1 cellular context compared by ENCODE assay signal in the genomic region with DNA sequence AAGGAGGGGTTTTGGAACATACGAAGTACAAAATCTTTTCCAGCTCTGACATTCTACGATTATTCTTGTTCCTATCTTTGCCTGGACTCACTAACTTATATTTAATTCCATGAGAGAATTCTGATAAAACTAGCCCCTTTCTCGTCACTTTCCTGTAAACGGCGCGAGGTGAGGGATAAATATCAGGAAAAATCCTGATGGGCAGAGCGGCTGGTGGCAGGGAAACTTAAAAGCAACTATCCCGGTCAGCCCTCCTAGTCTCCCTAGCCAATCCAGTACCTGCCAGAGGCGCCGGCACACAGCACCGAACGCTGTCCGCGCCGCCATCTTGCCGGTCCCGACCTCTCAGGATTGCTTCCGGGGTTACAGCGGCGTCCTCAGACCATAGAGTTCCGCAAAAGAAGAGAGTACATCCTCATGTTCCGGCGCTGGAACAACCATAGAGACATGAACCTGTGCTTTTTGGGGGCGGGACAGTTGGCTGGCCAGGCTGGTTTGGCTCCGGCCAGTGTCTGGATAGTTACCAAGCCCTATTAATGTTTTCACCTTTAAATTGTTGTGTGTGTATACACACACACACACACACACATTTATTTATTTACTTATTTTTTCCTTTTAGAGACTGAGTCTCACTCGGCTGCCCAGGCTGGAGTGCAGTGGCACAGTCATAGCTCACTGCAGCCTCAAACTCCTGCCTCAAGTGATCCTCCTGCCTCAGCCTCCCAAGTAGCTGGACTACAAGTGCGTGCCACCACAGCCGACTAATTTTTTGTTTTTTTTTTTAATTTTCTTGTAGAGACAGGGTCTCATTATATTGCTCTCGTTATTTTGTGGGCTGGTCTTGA.
TF ChIP-seq lines count a peak whose summit lies in the region.

A gene (minus strand): TSS at position 339 of the 845 bp plus-strand sequence. CDS start 12 bp downstream, at position 327.

TF ChIP-seq in HEK293, 187 proteins besides CTCF, POLR2A, EP300 and RAD21 (continued from another document and continues in another):
- TF ChIP-seq, protein P1, sequence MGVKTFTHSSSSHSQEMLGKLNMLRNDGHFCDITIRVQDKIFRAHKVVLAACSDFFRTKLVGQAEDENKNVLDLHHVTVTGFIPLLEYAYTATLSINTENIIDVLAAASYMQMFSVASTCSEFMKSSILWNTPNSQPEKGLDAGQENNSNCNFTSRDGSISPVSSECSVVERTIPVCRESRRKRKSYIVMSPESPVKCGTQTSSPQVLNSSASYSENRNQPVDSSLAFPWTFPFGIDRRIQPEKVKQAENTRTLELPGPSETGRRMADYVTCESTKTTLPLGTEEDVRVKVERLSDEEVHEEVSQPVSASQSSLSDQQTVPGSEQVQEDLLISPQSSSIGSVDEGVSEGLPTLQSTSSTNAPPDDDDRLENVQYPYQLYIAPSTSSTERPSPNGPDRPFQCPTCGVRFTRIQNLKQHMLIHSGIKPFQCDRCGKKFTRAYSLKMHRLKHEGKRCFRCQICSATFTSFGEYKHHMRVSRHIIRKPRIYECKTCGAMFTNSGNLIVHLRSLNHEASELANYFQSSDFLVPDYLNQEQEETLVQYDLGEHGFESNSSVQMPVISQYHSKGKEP (tag by site-specific recombination; IDR thresholded peaks at IDR 0.05), result peak; percentile 43; the same call in 1 of the 2 replicates
- TF ChIP-seq, protein P2, sequence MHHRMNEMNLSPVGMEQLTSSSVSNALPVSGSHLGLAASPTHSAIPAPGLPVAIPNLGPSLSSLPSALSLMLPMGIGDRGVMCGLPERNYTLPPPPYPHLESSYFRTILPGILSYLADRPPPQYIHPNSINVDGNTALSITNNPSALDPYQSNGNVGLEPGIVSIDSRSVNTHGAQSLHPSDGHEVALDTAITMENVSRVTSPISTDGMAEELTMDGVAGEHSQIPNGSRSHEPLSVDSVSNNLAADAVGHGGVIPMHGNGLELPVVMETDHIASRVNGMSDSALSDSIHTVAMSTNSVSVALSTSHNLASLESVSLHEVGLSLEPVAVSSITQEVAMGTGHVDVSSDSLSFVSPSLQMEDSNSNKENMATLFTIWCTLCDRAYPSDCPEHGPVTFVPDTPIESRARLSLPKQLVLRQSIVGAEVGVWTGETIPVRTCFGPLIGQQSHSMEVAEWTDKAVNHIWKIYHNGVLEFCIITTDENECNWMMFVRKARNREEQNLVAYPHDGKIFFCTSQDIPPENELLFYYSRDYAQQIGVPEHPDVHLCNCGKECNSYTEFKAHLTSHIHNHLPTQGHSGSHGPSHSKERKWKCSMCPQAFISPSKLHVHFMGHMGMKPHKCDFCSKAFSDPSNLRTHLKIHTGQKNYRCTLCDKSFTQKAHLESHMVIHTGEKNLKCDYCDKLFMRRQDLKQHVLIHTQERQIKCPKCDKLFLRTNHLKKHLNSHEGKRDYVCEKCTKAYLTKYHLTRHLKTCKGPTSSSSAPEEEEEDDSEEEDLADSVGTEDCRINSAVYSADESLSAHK (tag by site-specific recombination; IDR thresholded peaks at IDR 0.05), result no peak
- TF ChIP-seq, protein P3, sequence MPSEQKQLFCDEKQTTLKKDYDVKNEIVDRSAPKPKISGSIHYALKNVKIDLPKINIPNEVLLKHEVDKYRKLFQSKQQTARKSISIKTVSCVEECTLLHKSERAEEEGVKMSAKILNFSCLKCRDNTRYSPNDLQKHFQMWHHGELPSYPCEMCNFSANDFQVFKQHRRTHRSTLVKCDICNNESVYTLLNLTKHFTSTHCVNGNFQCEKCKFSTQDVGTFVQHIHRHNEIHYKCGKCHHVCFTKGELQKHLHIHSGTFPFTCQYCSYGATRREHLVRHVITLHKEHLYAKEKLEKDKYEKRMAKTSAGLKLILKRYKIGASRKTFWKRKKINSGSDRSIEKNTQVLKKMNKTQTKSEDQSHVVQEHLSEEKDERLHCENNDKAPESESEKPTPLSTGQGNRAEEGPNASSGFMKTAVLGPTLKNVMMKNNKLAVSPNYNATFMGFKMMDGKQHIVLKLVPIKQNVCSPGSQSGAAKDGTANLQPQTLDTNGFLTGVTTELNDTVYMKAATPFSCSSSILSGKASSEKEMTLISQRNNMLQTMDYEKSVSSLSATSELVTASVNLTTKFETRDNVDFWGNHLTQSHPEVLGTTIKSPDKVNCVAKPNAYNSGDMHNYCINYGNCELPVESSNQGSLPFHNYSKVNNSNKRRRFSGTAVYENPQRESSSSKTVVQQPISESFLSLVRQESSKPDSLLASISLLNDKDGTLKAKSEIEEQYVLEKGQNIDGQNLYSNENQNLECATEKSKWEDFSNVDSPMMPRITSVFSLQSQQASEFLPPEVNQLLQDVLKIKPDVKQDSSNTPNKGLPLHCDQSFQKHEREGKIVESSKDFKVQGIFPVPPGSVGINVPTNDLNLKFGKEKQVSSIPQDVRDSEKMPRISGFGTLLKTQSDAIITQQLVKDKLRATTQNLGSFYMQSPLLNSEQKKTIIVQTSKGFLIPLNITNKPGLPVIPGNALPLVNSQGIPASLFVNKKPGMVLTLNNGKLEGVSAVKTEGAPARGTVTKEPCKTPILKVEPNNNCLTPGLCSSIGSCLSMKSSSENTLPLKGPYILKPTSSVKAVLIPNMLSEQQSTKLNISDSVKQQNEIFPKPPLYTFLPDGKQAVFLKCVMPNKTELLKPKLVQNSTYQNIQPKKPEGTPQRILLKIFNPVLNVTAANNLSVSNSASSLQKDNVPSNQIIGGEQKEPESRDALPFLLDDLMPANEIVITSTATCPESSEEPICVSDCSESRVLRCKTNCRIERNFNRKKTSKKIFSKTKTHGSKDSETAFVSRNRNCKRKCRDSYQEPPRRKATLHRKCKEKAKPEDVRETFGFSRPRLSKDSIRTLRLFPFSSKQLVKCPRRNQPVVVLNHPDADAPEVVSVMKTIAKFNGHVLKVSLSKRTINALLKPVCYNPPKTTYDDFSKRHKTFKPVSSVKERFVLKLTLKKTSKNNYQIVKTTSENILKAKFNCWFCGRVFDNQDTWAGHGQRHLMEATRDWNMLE (tag by site-specific recombination; conservative IDR thresholded peaks at IDR 0.05; ENCODE audit: low read depth), result peak; percentile 99
- TF ChIP-seq ZNF341 (tag by site-specific recombination; IDR thresholded peaks at IDR 0.05; ENCODE audit: low read depth), result peak; percentile 8; the same call in 1 of the 2 replicates
- peak; percentile 67; the same call in 1 of the 2 replicates for TF ChIP-seq ZNF558 (tag by site-specific recombination; IDR thresholded peaks at IDR 0.05)
- TF ChIP-seq ZNF335 (tag by site-specific recombination; conservative IDR thresholded peaks at IDR 0.05), result peak; percentile 94
- no peak for TF ChIP-seq ZNF292 (tag by site-specific recombination; IDR thresholded peaks at IDR 0.05; ENCODE audit: borderline replicate concordance, low read depth)
- TF ChIP-seq, protein P4, sequence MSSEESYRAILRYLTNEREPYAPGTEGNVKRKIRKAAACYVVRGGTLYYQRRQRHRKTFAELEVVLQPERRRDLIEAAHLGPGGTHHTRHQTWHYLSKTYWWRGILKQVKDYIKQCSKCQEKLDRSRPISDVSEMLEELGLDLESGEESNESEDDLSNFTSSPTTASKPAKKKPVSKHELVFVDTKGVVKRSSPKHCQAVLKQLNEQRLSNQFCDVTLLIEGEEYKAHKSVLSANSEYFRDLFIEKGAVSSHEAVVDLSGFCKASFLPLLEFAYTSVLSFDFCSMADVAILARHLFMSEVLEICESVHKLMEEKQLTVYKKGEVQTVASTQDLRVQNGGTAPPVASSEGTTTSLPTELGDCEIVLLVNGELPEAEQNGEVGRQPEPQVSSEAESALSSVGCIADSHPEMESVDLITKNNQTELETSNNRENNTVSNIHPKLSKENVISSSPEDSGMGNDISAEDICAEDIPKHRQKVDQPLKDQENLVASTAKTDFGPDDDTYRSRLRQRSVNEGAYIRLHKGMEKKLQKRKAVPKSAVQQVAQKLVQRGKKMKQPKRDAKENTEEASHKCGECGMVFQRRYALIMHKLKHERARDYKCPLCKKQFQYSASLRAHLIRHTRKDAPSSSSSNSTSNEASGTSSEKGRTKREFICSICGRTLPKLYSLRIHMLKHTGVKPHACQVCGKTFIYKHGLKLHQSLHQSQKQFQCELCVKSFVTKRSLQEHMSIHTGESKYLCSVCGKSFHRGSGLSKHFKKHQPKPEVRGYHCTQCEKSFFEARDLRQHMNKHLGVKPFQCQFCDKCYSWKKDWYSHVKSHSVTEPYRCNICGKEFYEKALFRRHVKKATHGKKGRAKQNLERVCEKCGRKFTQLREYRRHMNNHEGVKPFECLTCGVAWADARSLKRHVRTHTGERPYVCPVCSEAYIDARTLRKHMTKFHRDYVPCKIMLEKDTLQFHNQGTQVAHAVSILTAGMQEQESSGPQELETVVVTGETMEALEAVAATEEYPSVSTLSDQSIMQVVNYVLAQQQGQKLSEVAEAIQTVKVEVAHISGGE (tag by site-specific recombination; conservative IDR thresholded peaks at IDR 0.05; ENCODE audit: low read depth), result peak; percentile 94
- peak; percentile 65 for TF ChIP-seq ZSCAN30 (tag by site-specific recombination; IDR thresholded peaks at IDR 0.05)
- peak; percentile 92 for TF ChIP-seq ZNF600 (tag by site-specific recombination; IDR thresholded peaks at IDR 0.05)
- TF ChIP-seq ZNF837 (tag by site-specific recombination; IDR thresholded peaks at IDR 0.05), result no peak
- TF ChIP-seq HOXD13 (CRISPR knock-in tag; IDR thresholded peaks at IDR 0.05; ENCODE audit: borderline replicate concordance), result no peak
- TF ChIP-seq MZF1 (tag by site-specific recombination; IDR thresholded peaks at IDR 0.05; ENCODE audit: borderline replicate concordance), result no peak
- peak; percentile 68 for TF ChIP-seq ZXDB (tag by site-specific recombination; IDR thresholded peaks at IDR 0.05)
- TF ChIP-seq ZBTB17 (tag by site-specific recombination; IDR thresholded peaks at IDR 0.05), result peak; percentile 75
- TF ChIP-seq, protein P5, sequence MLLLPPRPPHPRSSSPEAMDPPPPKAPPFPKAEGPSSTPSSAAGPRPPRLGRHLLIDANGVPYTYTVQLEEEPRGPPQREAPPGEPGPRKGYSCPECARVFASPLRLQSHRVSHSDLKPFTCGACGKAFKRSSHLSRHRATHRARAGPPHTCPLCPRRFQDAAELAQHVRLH (tag by site-specific recombination; IDR thresholded peaks at IDR 0.05), result peak; percentile 87
- no peak for TF ChIP-seq SALL2 (tag by site-specific recombination; IDR thresholded peaks at IDR 0.05; ENCODE audit: borderline replicate concordance)
- no peak for TF ChIP-seq ZNF791 (tag by site-specific recombination; IDR thresholded peaks at IDR 0.05)
- TF ChIP-seq, protein P6, sequence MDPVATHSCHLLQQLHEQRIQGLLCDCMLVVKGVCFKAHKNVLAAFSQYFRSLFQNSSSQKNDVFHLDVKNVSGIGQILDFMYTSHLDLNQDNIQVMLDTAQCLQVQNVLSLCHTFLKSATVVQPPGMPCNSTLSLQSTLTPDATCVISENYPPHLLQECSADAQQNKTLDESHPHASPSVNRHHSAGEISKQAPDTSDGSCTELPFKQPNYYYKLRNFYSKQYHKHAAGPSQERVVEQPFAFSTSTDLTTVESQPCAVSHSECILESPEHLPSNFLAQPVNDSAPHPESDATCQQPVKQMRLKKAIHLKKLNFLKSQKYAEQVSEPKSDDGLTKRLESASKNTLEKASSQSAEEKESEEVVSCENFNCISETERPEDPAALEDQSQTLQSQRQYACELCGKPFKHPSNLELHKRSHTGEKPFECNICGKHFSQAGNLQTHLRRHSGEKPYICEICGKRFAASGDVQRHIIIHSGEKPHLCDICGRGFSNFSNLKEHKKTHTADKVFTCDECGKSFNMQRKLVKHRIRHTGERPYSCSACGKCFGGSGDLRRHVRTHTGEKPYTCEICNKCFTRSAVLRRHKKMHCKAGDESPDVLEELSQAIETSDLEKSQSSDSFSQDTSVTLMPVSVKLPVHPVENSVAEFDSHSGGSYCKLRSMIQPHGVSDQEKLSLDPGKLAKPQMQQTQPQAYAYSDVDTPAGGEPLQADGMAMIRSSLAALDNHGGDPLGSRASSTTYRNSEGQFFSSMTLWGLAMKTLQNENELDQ (tag by site-specific recombination; IDR thresholded peaks at IDR 0.05; ENCODE audit: low read depth), result no peak
- TF ChIP-seq, protein P7, sequence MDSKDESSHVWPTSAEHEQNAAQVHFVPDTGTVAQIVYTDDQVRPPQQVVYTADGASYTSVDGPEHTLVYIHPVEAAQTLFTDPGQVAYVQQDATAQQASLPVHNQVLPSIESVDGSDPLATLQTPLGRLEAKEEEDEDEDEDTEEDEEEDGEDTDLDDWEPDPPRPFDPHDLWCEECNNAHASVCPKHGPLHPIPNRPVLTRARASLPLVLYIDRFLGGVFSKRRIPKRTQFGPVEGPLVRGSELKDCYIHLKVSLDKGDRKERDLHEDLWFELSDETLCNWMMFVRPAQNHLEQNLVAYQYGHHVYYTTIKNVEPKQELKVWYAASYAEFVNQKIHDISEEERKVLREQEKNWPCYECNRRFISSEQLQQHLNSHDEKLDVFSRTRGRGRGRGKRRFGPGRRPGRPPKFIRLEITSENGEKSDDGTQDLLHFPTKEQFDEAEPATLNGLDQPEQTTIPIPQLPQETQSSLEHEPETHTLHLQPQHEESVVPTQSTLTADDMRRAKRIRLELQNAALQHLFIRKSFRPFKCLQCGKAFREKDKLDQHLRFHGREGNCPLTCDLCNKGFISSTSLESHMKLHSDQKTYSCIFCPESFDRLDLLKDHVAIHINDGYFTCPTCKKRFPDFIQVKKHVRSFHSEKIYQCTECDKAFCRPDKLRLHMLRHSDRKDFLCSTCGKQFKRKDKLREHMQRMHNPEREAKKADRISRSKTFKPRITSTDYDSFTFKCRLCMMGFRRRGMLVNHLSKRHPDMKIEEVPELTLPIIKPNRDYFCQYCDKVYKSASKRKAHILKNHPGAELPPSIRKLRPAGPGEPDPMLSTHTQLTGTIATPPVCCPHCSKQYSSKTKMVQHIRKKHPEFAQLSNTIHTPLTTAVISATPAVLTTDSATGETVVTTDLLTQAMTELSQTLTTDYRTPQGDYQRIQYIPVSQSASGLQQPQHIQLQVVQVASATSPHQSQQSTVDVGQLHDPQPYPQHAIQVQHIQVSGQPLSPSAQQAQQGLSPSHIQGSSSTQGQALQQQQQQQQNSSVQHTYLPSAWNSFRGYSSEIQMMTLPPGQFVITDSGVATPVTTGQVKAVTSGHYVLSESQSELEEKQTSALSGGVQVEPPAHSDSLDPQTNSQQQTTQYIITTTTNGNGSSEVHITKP (tag by site-specific recombination; IDR thresholded peaks at IDR 0.05), result peak; percentile 59
- 0 out of 2 replicates have a peak, but pooled peaks have one; percentile 12 for TF ChIP-seq ZNF843 (tag by site-specific recombination; IDR thresholded peaks at IDR 0.05)
- TF ChIP-seq MYNN (tag by site-specific recombination; IDR thresholded peaks at IDR 0.05; ENCODE audit: borderline replicate concordance), result no peak
- no peak for TF ChIP-seq ZNF354C (tag by site-specific recombination; IDR thresholded peaks at IDR 0.05; ENCODE audit: borderline replicate concordance, low read depth)
- TF ChIP-seq ZNF501 (tag by site-specific recombination; IDR thresholded peaks at IDR 0.05), result peak; percentile 70; the same call in 1 of the 2 replicates
- TF ChIP-seq, protein P8, sequence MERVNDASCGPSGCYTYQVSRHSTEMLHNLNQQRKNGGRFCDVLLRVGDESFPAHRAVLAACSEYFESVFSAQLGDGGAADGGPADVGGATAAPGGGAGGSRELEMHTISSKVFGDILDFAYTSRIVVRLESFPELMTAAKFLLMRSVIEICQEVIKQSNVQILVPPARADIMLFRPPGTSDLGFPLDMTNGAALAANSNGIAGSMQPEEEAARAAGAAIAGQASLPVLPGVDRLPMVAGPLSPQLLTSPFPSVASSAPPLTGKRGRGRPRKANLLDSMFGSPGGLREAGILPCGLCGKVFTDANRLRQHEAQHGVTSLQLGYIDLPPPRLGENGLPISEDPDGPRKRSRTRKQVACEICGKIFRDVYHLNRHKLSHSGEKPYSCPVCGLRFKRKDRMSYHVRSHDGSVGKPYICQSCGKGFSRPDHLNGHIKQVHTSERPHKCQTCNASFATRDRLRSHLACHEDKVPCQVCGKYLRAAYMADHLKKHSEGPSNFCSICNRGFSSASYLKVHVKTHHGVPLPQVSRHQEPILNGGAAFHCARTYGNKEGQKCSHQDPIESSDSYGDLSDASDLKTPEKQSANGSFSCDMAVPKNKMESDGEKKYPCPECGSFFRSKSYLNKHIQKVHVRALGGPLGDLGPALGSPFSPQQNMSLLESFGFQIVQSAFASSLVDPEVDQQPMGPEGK (tag by site-specific recombination; IDR thresholded peaks at IDR 0.05), result 0 out of 2 replicates have a peak, but pooled peaks have one; percentile 27
- TF ChIP-seq YY1 (tag by site-specific recombination; IDR thresholded peaks at IDR 0.05), result peak; percentile 91
- TF ChIP-seq GFI1B (tag by site-specific recombination; IDR thresholded peaks at IDR 0.05), result no peak
- TF ChIP-seq SP2 (tag by site-specific recombination; IDR thresholded peaks at IDR 0.05), result peak; percentile 84
